In the genomic region with DNA sequence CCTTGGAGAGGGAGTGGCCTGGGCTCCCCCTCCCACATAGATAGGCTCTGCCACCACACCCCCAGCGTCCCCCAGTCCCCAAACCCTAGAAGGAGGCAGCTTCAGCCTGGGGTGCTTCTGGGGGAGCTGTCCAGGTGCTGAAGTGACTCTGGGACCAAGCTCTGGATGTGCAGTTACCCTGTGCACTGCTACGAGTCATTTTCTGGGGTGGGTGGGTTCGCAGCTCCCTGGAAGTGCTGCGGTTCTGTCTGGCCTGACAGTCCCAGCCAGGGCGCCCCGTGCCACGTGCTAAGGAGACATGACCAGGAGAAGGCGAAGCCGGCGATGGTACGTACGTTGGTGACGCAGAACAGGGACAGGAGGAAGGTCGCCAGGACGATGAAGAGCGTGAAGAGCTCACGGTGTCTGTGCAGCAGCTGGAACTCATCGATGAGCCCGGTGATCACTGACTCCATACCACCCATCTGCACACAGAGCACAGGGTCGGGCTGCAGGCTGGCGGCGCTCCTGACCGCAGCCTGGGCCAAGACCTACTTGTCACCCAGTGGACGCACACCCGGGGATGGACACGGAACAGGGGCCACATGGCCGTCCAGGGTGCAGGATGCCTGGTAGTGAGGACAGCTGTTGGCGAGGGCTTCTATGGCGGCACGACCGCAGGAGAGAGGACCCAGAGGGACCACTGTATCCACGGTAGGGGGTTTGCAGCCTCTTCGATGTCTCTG, we compare ENCODE assay signal across 9 cellular contexts. TPM values are rescaled to one million over a fixed set of nuclear protein-coding genes. Genes with fewer than 3 reads are reported as not detected.
DNase-seq lines count a peak whose midpoint lies in the region; ATAC-seq and FAIRE-seq lines count a peak whose summit lies in the region.
"Had no signal": no experiment of that assay in that cellular context is flagged by ENCODE, and none has a peak within 500 bp of the region (broad histone marks: within the 10 kb centered on the region; RNA-seq: fewer than 3 reads in every experiment).

No MANE protein-coding gene starts in this region.

- no peak overlapping the region for H3K4me2 ChIP-seq in mesendoderm (ENCODE audit: low read length)

- no peak for FAIRE-seq in GM19239 (lab: Jason Lieb, UNC)

- no peak overlapping the region for H2BK5ac ChIP-seq in mesendoderm (ENCODE audit: low read length)

- no peak overlapping the region for H2BK15ac ChIP-seq in mesendoderm (replicated peaks; ENCODE audit: low read depth)

- H4K5ac ChIP-seq in mesendoderm (ENCODE audit: low read length), result no peak overlapping the region

- H3K4ac ChIP-seq in mesendoderm (ENCODE audit: low read depth, low read length), result no peak overlapping the region

- WGBS in mesendoderm (ENCODE audit: extremely low coverage, insufficient coverage, low lambda C conversion rate), result no CpG with 5 or more reads among the region's 33 CpGs

- H3K79me1 ChIP-seq in mesendoderm (ENCODE audit: low read length), result no peaks in the 10 kb centered on the region

- H2AK5ac ChIP-seq in mesendoderm (ENCODE audit: low read length), result no peak overlapping the region

- H3K56ac ChIP-seq in mesendoderm (ENCODE audit: low read length), result no peak overlapping the region

- H3K27me3 ChIP-seq in mesendoderm (ENCODE audit: insufficient read depth, low read length, poor library complexity), result no peaks in the 10 kb centered on the region

- H3K9ac ChIP-seq in mesendoderm (ENCODE audit: low read length), result no peak overlapping the region

- H3K18ac ChIP-seq in mesendoderm (ENCODE audit: low read length), result no peak overlapping the region

- H2BK120ac ChIP-seq in mesendoderm (ENCODE audit: low read depth, low read length), result no peak overlapping the region

- no peak overlapping the region for H3K4me3 ChIP-seq in mesendoderm (ENCODE audit: low read length)

- H3K23ac ChIP-seq in mesendoderm (ENCODE audit: low read length), result no peak overlapping the region

- H3K79me2 ChIP-seq in mesendoderm (ENCODE audit: control insufficient read depth, insufficient read depth, low read length), result no peaks in the 10 kb centered on the region

- no peak overlapping the region for H3K27ac ChIP-seq in mesendoderm (ENCODE audit: low read depth, low read length)

- no peak for ATAC-seq in HG03175 (IDR thresholded peaks at IDR 0.05; ENCODE audit: unreplicated experiment)

- H4K8ac ChIP-seq in mesendoderm (ENCODE audit: low read depth, low read length), result no peak overlapping the region

- H3K4me1 ChIP-seq in mesendoderm (ENCODE audit: control insufficient read depth, low read depth, low read length), result no peaks in the 10 kb centered on the region

- no peaks in the 10 kb centered on the region for H3K36me3 ChIP-seq in mesendoderm (ENCODE audit: control insufficient read depth, insufficient read depth, low read length)

- DNase-seq in GM03348 (ENCODE audit: low spot score) (peak; percentile 70), Kasumi-1 (lab: John Stamatoyannopoulos, UW) (peak; percentile 27 to 38), astrocyte of the hippocampus (ENCODE audit: low read depth, low spot score) (peak; percentile 46), mesendoderm (peak; percentile 63), GM19239 (ENCODE audit: insufficient read length, low spot score) (no peak), Ammon's horn (ENCODE audit: low spot score) (no peak), AML-193 (lab: John Stamatoyannopoulos, UW) (no peak)
- DNase-seq: effector CD8-positive, alpha-beta T cell had no signal

RNA-seq across cellular contexts. Expression of gene SLC6A3, which starts 35.7 kb away (rescaled TPM):
- 0.15 TPM for polyA plus RNA-seq in mesendoderm (2013, experiment 1 of 2)
- polyA plus RNA-seq in mesendoderm (2013, experiment 2 of 2), result 0.11 TPM

Comparison
In these comparisons a context has a peak if more than half of its experiments do, and no peak if none do; other contexts are left out.
1. DNase-seq: peak in GM03348 (single experiment), Kasumi-1 (2 of 2), astrocyte of the hippocampus (single experiment) and mesendoderm (single experiment); none in GM19239 (single experiment), Ammon's horn (single experiment) and AML-193 (0 of 2).